ENCODE assay signal across 22 cellular contexts in genomic region chr17:41544935-41545334, GRCh38. TPM values are rescaled to one million over a fixed set of nuclear protein-coding genes. Genes with fewer than 3 reads are reported as not detected.
DNase-seq lines count a peak whose midpoint lies in the region; ATAC-seq, FAIRE-seq and TF ChIP-seq lines count a peak whose summit lies in the region.
"Had no signal": no experiment of that assay in that cellular context is flagged by ENCODE, and none has a peak within 500 bp of the region (broad histone marks: within the 10 kb centered on the region; RNA-seq: fewer than 3 reads in every experiment).

No MANE protein-coding gene starts in this region.

- no peak overlapping the region for H3K4ac ChIP-seq in H1 (replicated peaks; ENCODE audit: insufficient read length, low read depth, low read length)

- H4K5ac ChIP-seq in H1 (ENCODE audit: insufficient read length, low read depth, low read length) = peak overlapping the region; percentile 0

- no peak for TF ChIP-seq EP300 in H1 (IDR thresholded peaks at IDR 0.05; ENCODE audit: borderline replicate concordance in 1 of 2, low read depth in 2 of 2, low read length in 2 of 2)

- intact Hi-C loops in Panc1 (cut with micrococcal nuclease; ENCODE audit: unreplicated experiment) (loop anchor here (5.0 kb wide), 2 partner anchors 638 to 688 kb away; no protein-coding TSS in a partner anchor), Right ventricle myocardium superior (cut with DNase I) (loop anchor here (10.0 kb wide), 2 partner anchors 640 to 740 kb away; no protein-coding TSS in a partner anchor)

- H2BK5ac ChIP-seq in H1 (ENCODE audit: low read depth, low read length) = no peak overlapping the region

- H3K23me2 ChIP-seq in H1 (ENCODE audit: low read depth, low read length) = no peaks in the 10 kb centered on the region

- H2BK12ac ChIP-seq in H1 (ENCODE audit: low read depth, low read length) = 0 out of 2 replicates have a peak overlapping the region, but pooled peaks have one; percentile 75

- in situ Hi-C loops in Panc1 (cut with HindIII; ENCODE audit: low pct_unique_long_range_greater_than_20kb, low sequenced_read_pairs) = loop anchor here (25.0 kb wide), 1 partner anchor 92 kb away; no protein-coding TSS in a partner anchor

- TF ChIP-seq POLR2A in H1 (IDR thresholded peaks at IDR 0.05; ENCODE audit: control extremely low read depth in 1 of 2, low read depth in 2 of 2, low read length in 2 of 2) = no peak

- H2AK5ac ChIP-seq in H1 (ENCODE audit: low read depth, low read length) = no peak overlapping the region; the same call in 1 of the 2 replicates

- H2BK20ac ChIP-seq in H1 (ENCODE audit: low read length) = peak overlapping the region; percentile 80; the same call in 1 of the 2 replicates

- no peak overlapping the region for H3K14ac ChIP-seq in H1 (ENCODE audit: insufficient read length)

- 94% methylated on average over 5 of the region's 5 CpGs; no CpG with 5 or more reads in 1 of the 2 experiments for WGBS in H1 (ENCODE audit: extremely low coverage in 1 of 2, insufficient coverage in 1 of 2, insufficient read length in 1 of 2, insufficient replicate concordance in 2 of 2, low coverage in 1 of 2, low lambda C conversion rate in 2 of 2, missing lambda C conversion rate in 1 of 2), 2 experiments
- 90% methylated on average over 5 of the region's 5 CpGs for WGBS in smooth muscle cell (ENCODE audit: low lambda C conversion rate)

- CTCF ChIA-PET in Panc1 (lab: Charles Lee) = interaction anchor here (0.6 to 1.0 kb wide), 2 partner anchors 104 to 118 kb away, joined by 4 to 13 read pairs; no protein-coding TSS in a partner anchor
- CTCF ChIA-PET in H1 (lab: Charles Lee; ENCODE audit: partially characterized antibody) = interaction anchor here (0.6 to 21.2 kb wide), 15 partner anchors 9 to 684 kb away, joined by 3 to 492 read pairs (median 3); partner anchors contain the start of genes KRT13, KRT19, KRT35 and KRT36

- H3K36me3 ChIP-seq in Panc1 (ENCODE audit: control insufficient read depth, insufficient read depth, low read length) (no peaks in the 10 kb centered on the region), H1 (ENCODE audit: control insufficient read depth in 2 of 4, insufficient read depth in 4 of 4, low read length in 3 of 4) (no peaks in the 10 kb centered on the region), smooth muscle cell (ENCODE audit: low read depth) (no peaks in the 10 kb centered on the region)
- H3K36me3 ChIP-seq: BLaER1, breast epithelium, upper lobe of right lung had no signal

- no peak overlapping the region; the same call in 1 of the 2 replicates for H3K18ac ChIP-seq in H1 (ENCODE audit: extremely low read depth, low read length)

- TF ChIP-seq CTCF in Panc1 (IDR thresholded peaks at IDR 0.05) = no peak
- TF ChIP-seq CTCF in H1 (IDR thresholded peaks at IDR 0.05; ENCODE audit: control extremely low read depth in 1 of 3, insufficient read depth in 1 of 3, low read depth in 1 of 3, low read length in 3 of 3) = no peak
- TF ChIP-seq CTCF in smooth muscle cell (IDR thresholded peaks at IDR 0.05; ENCODE audit: borderline replicate concordance, insufficient read depth, poor library complexity, severe bottlenecking) = no peak

- H3K27ac ChIP-seq in Panc1 (ENCODE audit: low read length) (peak overlapping the region; percentile 67), H1 (ENCODE audit: low read depth, low read length) (no peak overlapping the region), smooth muscle cell (ENCODE audit: low read depth) (peak overlapping the region; percentile 34)
- H3K27ac ChIP-seq: BLaER1, foreskin keratinocyte, upper lobe of right lung had no signal

- H3F3A ChIP-seq in smooth muscle cell (ENCODE audit: low read depth) = peaks cover 26% of the 10 kb centered on the region

- H3K9me3 ChIP-seq in Panc1 (ENCODE audit: control insufficient read depth, insufficient read depth, low read depth, low read length) (peaks cover 4% of the 10 kb centered on the region; the same call in 1 of the 2 replicates), H1 (ENCODE audit: insufficient read depth in 2 of 2, low read depth in 1 of 2, low read length in 1 of 2) (no peaks in the 10 kb centered on the region; a peak in 1 of 4 replicates), smooth muscle cell (replicated peaks; ENCODE audit: low read depth) (no peaks in the 10 kb centered on the region)
- H3K9me3 ChIP-seq: BLaER1, breast epithelium, upper lobe of right lung had no signal

- DNase-seq in Panc1 (ENCODE audit: low read depth, low spot score) (no peak), H1 (ENCODE audit: low read depth in 1 of 2, low spot score in 2 of 2) (no peak), smooth muscle cell (lab: John Stamatoyannopoulos, UW; ENCODE audit: unreplicated experiment) (no peak), NCI-H748 (lab: John Stamatoyannopoulos, UW; ENCODE audit: unreplicated experiment) (no peak), Right ventricle myocardium superior (no peak)
- DNase-seq: activated CD4-positive, alpha-beta T cell treated with anti-CD3 and anti-CD28 coated beads for 4 hours; activated naive CD8-positive, alpha-beta T cell treated with anti-CD3 and anti-CD28 coated beads, Interleukin-2, amount 50 U/mL, for 24 hours; dermis blood vessel endothelial cell; foreskin keratinocyte; natural killer cell; stimulated activated CD4-positive, alpha-beta T cell treated with anti-CD3 and anti-CD28 coated beads, Interleukin-2, amount 100 ng/mL, for 48 hours; T-cell; upper lobe of right lung had no signal

- ATAC-seq in Panc1 (no peak), Right ventricle myocardium superior (ENCODE audit: poor library complexity) (no peak)
- ATAC-seq: activated naive CD8-positive, alpha-beta T cell treated with anti-CD3 and anti-CD28 coated beads, Interleukin-2, amount 50 U/mL, for 24 hours; activated T-helper 17 cell treated with anti-CD3 and anti-CD28 coated beads, Interleukin-2, amount 50 U/mL, for 72 hours; foreskin keratinocyte; natural killer cell; Right ventricle myocardium inferior; T-cell had no signal

- 0 out of 2 replicates have a peak overlapping the region, but pooled peaks have one; percentile 88 for H2BK15ac ChIP-seq in H1 (ENCODE audit: low read length)

- POLR2A ChIA-PET in Panc1 (lab: Charles Lee) = interaction anchor here (1.3 kb wide), 1 partner anchor 26 kb away, joined by 3 read pairs; the partner anchor contains the start of gene KRT15
- POLR2A ChIA-PET in H1 (lab: Charles Lee; ENCODE audit: partially characterized antibody) = interaction anchor here (0.6 to 16.2 kb wide), 7 partner anchors 19 to 319 kb away, joined by 3 to 293 read pairs (median 3); partner anchors contain the start of genes EIF1 and KRT19

- H3K27me3 ChIP-seq in Panc1 (ENCODE audit: control insufficient read depth, insufficient read depth, low read length) (no peaks in the 10 kb centered on the region), H1 (replicated peaks in 1 of 4; ENCODE audit: control insufficient read depth in 3 of 4, extremely low read depth in 1 of 4, insufficient read depth in 3 of 4, low read length in 3 of 4) (no peaks in the 10 kb centered on the region; a peak in 1 of 7 replicates), smooth muscle cell (ENCODE audit: low read depth) (no peaks in the 10 kb centered on the region)
- H3K27me3 ChIP-seq: BLaER1, breast epithelium, foreskin keratinocyte, upper lobe of right lung had no signal

- H2AFZ ChIP-seq in H1 (ENCODE audit: low read length) (0 out of 2 replicates have a peak overlapping the region, but pooled peaks have one; percentile 81), smooth muscle cell (ENCODE audit: low read depth) (no peak overlapping the region)

- H3K9ac ChIP-seq in H1 (replicated peaks in 1 of 4; ENCODE audit: extremely low read depth in 1 of 4, low read depth in 3 of 4, low read length in 3 of 4) (0 out of 7 replicates have a peak overlapping the region, but pooled peaks of 1 of the 4 experiments have one; percentile 3), smooth muscle cell (ENCODE audit: low read depth) (no peak overlapping the region)
- H3K9ac ChIP-seq: BLaER1 had no signal

- peaks cover 56% of the 10 kb centered on the region for H3K4me1 ChIP-seq in Panc1 (ENCODE audit: control insufficient read depth, insufficient read depth, low read length)
- peaks cover 8 to 28% (median 16%) of the 10 kb centered on the region in 4 experiments for H3K4me1 ChIP-seq in H1 (replicated peaks in 1 of 4; ENCODE audit: control insufficient read depth in 3 of 4, insufficient read depth in 4 of 4, low read length in 3 of 4)
- H3K4me1 ChIP-seq in smooth muscle cell (ENCODE audit: low read depth) = peaks cover 20% of the 10 kb centered on the region

- H2BK120ac ChIP-seq in H1 (replicated peaks; ENCODE audit: low read depth, low read length) = no peak overlapping the region

- no peak overlapping the region for H3K4me3 ChIP-seq in Panc1 (ENCODE audit: low read depth in 2 of 2, low read length in 2 of 2)
- H3K4me3 ChIP-seq in H1 (ENCODE audit: extremely low read depth in 1 of 4, insufficient read depth in 2 of 4, low read depth in 3 of 4, low read length in 4 of 4) = no peak overlapping the region
- H3K4me3 ChIP-seq in smooth muscle cell = no peak overlapping the region
- H3K4me3 ChIP-seq: BLaER1, breast epithelium, upper lobe of right lung had no signal

- H3K79me2 ChIP-seq in H1 (ENCODE audit: control insufficient read depth in 1 of 2, insufficient read depth in 2 of 2, low read length in 2 of 2) (no peaks in the 10 kb centered on the region), smooth muscle cell (ENCODE audit: low read depth) (no peaks in the 10 kb centered on the region)

- H3K4me2 ChIP-seq in H1 (ENCODE audit: insufficient read depth in 1 of 2, low read depth in 2 of 2, low read length in 2 of 2) (peak overlapping the region in 1 of 2 experiments; percentile 21; a peak in 1 of 4 replicates), smooth muscle cell (peak overlapping the region; percentile 59)
- H3K4me2 ChIP-seq: BLaER1 had no signal

- no TSS peak for BruUV-seq in Panc1 (replicated peaks; lab: Mats Ljungman, UMichigan)

- no peak for FAIRE-seq in H1 (lab: Jason Lieb, UNC)

- peak overlapping the region; percentile 51; the same call in 1 of the 2 replicates for H4K8ac ChIP-seq in H1 (ENCODE audit: extremely low read depth, insufficient read depth, low read length)

- H3K56ac ChIP-seq in H1 (replicated peaks; ENCODE audit: insufficient read length, low read depth, low read length) = no peak overlapping the region

- H4K20me1 ChIP-seq in H1 (replicated peaks in 1 of 2; ENCODE audit: control insufficient read depth in 1 of 2, insufficient read depth in 2 of 2, low read length in 2 of 2) (no peaks in the 10 kb centered on the region), smooth muscle cell (ENCODE audit: low read depth) (no peaks in the 10 kb centered on the region)
- H4K20me1 ChIP-seq: BLaER1 had no signal

- H4K91ac ChIP-seq in H1 (replicated peaks; ENCODE audit: insufficient read length, low read length) = no peak overlapping the region

- H3K23ac ChIP-seq in H1 (ENCODE audit: insufficient read length) = no peak overlapping the region

- no peak for TF ChIP-seq RAD21 in H1 (IDR thresholded peaks at IDR 0.05 in 1 of 2, conservative IDR thresholded peaks at IDR 0.05 in 1 of 2; ENCODE audit: low read depth in 2 of 2, low read length in 2 of 2)

- H3K79me1 ChIP-seq in H1 (ENCODE audit: low read depth, low read length) = no peaks in the 10 kb centered on the region

RNA-seq across cellular contexts. Expression of gene KRT19, which starts 16.8 kb away (rescaled TPM):
- total RNA-seq in Panc1 (2021; ENCODE audit: unreplicated experiment) = 2,383 TPM
- 2,812 TPM for polyA plus RNA-seq in Panc1 (2012; ENCODE audit: insufficient read length)
- 122 and 137 TPM in 2 replicates for total RNA-seq in H1 (2021; fragmentation: NEBNext Ultra II Directional; extraction: Animal tissue kit (Norgen Biotek cat#: 25700))
- polyA plus RNA-seq in H1 (2011; rRNA removed) = 120 and 192 TPM in 2 replicates
- polyA plus RNA-seq in H1 (2011; cell fraction: cytosol; rRNA removed) = 174 TPM
- 160 TPM for polyA plus RNA-seq in H1 (2011; cell fraction: nucleus; rRNA removed)
- polyA plus RNA-seq in H1 (2012, experiment 1 of 2) = 117 to 161 TPM (median 152 TPM) in 4 replicates
- polyA plus RNA-seq in H1 (2012, experiment 2 of 2) = 165 TPM
- polyA plus RNA-seq in H1 (2013, experiment 1 of 2) = 70.3 TPM
- 64.2 TPM for polyA plus RNA-seq in H1 (2013, experiment 2 of 2)
- polyA minus RNA-seq in H1 (2011; rRNA and poly(A)+ RNA removed) = 68.0 and 81.3 TPM in 2 replicates
- polyA minus RNA-seq in H1 (2011; cell fraction: cytosol; rRNA and poly(A)+ RNA removed) = 95.6 TPM
- polyA minus RNA-seq in H1 (2011; cell fraction: nucleus; rRNA and poly(A)+ RNA removed) = 73.2 TPM
- total RNA-seq in smooth muscle cell = 539 and 722 TPM in 2 replicates
- 454 and 1,762 TPM in 2 replicates for polyA plus RNA-seq in smooth muscle cell
- total RNA-seq in Right ventricle myocardium superior = 0.46 TPM
- total RNA-seq: activated T-helper 17 cell treated with anti-CD3 and anti-CD28 coated beads, Interleukin-2, amount 50 U/mL, for 72 hours; natural killer cell; skeletal muscle tissue had no signal

RNA-seq across cellular contexts. Expression of gene KRT15, which starts 26.2 kb away (rescaled TPM):
- total RNA-seq in Panc1 (2021; ENCODE audit: unreplicated experiment) = 70.4 TPM
- polyA plus RNA-seq in Panc1 (2012; ENCODE audit: insufficient read length) = 88.0 TPM
- total RNA-seq in H1 (2021; fragmentation: NEBNext Ultra II Directional; extraction: Animal tissue kit (Norgen Biotek cat#: 25700)) = 0.13 and 0.21 TPM in 2 replicates
- 0.09 and 0.11 TPM in 2 replicates for polyA plus RNA-seq in H1 (2011; rRNA removed)
- 0.16 TPM for polyA plus RNA-seq in H1 (2011; cell fraction: cytosol; rRNA removed)
- polyA plus RNA-seq in H1 (2011; cell fraction: nucleus; rRNA removed) = 0.47 TPM
- 0.17 to 0.40 TPM (median 0.23 TPM) in 4 replicates for polyA plus RNA-seq in H1 (2012, experiment 1 of 2)
- not detected for polyA plus RNA-seq in H1 (2012, experiment 2 of 2)
- polyA plus RNA-seq in H1 (2013, experiment 1 of 2) = 0.04 TPM
- 0.42 TPM for polyA plus RNA-seq in H1 (2013, experiment 2 of 2)
- 0.20 and 0.25 TPM in 2 replicates for polyA minus RNA-seq in H1 (2011; rRNA and poly(A)+ RNA removed)
- not detected for polyA minus RNA-seq in H1 (2011; cell fraction: cytosol; rRNA and poly(A)+ RNA removed)
- polyA minus RNA-seq in H1 (2011; cell fraction: nucleus; rRNA and poly(A)+ RNA removed) = 0.80 TPM
- total RNA-seq in smooth muscle cell = 0.49 and 1.7 TPM in 2 replicates
- 0.93 and 1.3 TPM in 2 replicates for polyA plus RNA-seq in smooth muscle cell
- total RNA-seq in Right ventricle myocardium superior = not detected
- total RNA-seq: activated T-helper 17 cell treated with anti-CD3 and anti-CD28 coated beads, Interleukin-2, amount 50 U/mL, for 72 hours; natural killer cell; Right ventricle myocardium inferior; skeletal muscle tissue had no signal

RNA-seq across cellular contexts. Expression of gene KRT9, which starts 26.9 kb away (rescaled TPM):
- not detected for total RNA-seq in Panc1 (2021; ENCODE audit: unreplicated experiment)
- not detected for polyA plus RNA-seq in Panc1 (2012; ENCODE audit: insufficient read length)
- total RNA-seq in H1 (2021; fragmentation: NEBNext Ultra II Directional; extraction: Animal tissue kit (Norgen Biotek cat#: 25700)) = not detected in 2 replicates
- not detected in 2 replicates for polyA plus RNA-seq in H1 (2011; rRNA removed)
- not detected for polyA plus RNA-seq in H1 (2011; cell fraction: cytosol; rRNA removed)
- polyA plus RNA-seq in H1 (2011; cell fraction: nucleus; rRNA removed) = not detected
- not detected in 4 replicates for polyA plus RNA-seq in H1 (2012, experiment 1 of 2)
- not detected for polyA plus RNA-seq in H1 (2012, experiment 2 of 2)
- polyA plus RNA-seq in H1 (2013, experiment 1 of 2) = not detected
- not detected for polyA plus RNA-seq in H1 (2013, experiment 2 of 2)
- polyA minus RNA-seq in H1 (2011; rRNA and poly(A)+ RNA removed) = not detected in 2 replicates
- not detected for polyA minus RNA-seq in H1 (2011; cell fraction: cytosol; rRNA and poly(A)+ RNA removed)
- not detected for polyA minus RNA-seq in H1 (2011; cell fraction: nucleus; rRNA and poly(A)+ RNA removed)
- 0.22 and 1.3 TPM in 2 replicates for total RNA-seq in smooth muscle cell
- not detected in 2 replicates for polyA plus RNA-seq in smooth muscle cell
- not detected for total RNA-seq in Right ventricle myocardium superior
- total RNA-seq: activated T-helper 17 cell treated with anti-CD3 and anti-CD28 coated beads, Interleukin-2, amount 50 U/mL, for 72 hours; dermis blood vessel endothelial cell; epithelial cell of proximal tubule; HT-29; kidney epithelial cell; natural killer cell; NCI-H460; Right ventricle myocardium inferior; skeletal muscle tissue; T-cell; upper lobe of right lung had no signal

RNA-seq across cellular contexts. Expression of gene KRT13, which starts 39.5 kb away (rescaled TPM):
- total RNA-seq in Panc1 (2021; ENCODE audit: unreplicated experiment) (0.36 TPM), smooth muscle cell (3.7 and 5.2 TPM in 2 replicates), Right ventricle myocardium superior (not detected)
- polyA plus RNA-seq in Panc1 (2012; ENCODE audit: insufficient read length) = 3.3 TPM
- total RNA-seq in H1 (2021; fragmentation: NEBNext Ultra II Directional; extraction: Animal tissue kit (Norgen Biotek cat#: 25700)) = not detected in 2 replicates
- polyA plus RNA-seq in H1 (2011; rRNA removed) (0.09 and 0.17 TPM in 2 replicates), smooth muscle cell (1.7 and 3.8 TPM in 2 replicates)
- polyA plus RNA-seq in H1 (2011; cell fraction: cytosol; rRNA removed) = not detected
- not detected for polyA plus RNA-seq in H1 (2011; cell fraction: nucleus; rRNA removed)
- polyA plus RNA-seq in H1 (2012, experiment 1 of 2) = not detected in 4 replicates
- not detected for polyA plus RNA-seq in H1 (2012, experiment 2 of 2)
- not detected for polyA plus RNA-seq in H1 (2013, experiment 1 of 2)
- not detected for polyA plus RNA-seq in H1 (2013, experiment 2 of 2)
- not detected in 2 replicates for polyA minus RNA-seq in H1 (2011; rRNA and poly(A)+ RNA removed)
- not detected for polyA minus RNA-seq in H1 (2011; cell fraction: cytosol; rRNA and poly(A)+ RNA removed)
- polyA minus RNA-seq in H1 (2011; cell fraction: nucleus; rRNA and poly(A)+ RNA removed) = not detected
- total RNA-seq: activated T-helper 17 cell treated with anti-CD3 and anti-CD28 coated beads, Interleukin-2, amount 50 U/mL, for 72 hours; dermis blood vessel endothelial cell; kidney epithelial cell; natural killer cell; NCI-H460; Right ventricle myocardium inferior; skeletal muscle tissue; T-cell had no signal

RNA-seq across cellular contexts. Expression of gene KRT14, which starts 41.8 kb away (rescaled TPM):
- total RNA-seq in Panc1 (2021; ENCODE audit: unreplicated experiment) (not detected), smooth muscle cell (235 and 348 TPM in 2 replicates), Right ventricle myocardium superior (not detected)
- polyA plus RNA-seq in Panc1 (2012; ENCODE audit: insufficient read length) = 0.78 TPM
- total RNA-seq in H1 (2021; fragmentation: NEBNext Ultra II Directional; extraction: Animal tissue kit (Norgen Biotek cat#: 25700)) = not detected in 2 replicates
- polyA plus RNA-seq in H1 (2011; rRNA removed) (0.13 and 0.35 TPM in 2 replicates), smooth muscle cell (193 and 492 TPM in 2 replicates)
- not detected for polyA plus RNA-seq in H1 (2011; cell fraction: cytosol; rRNA removed)
- polyA plus RNA-seq in H1 (2011; cell fraction: nucleus; rRNA removed) = not detected
- not detected in 4 replicates for polyA plus RNA-seq in H1 (2012, experiment 1 of 2)
- polyA plus RNA-seq in H1 (2012, experiment 2 of 2) = not detected
- polyA plus RNA-seq in H1 (2013, experiment 1 of 2) = not detected
- not detected for polyA plus RNA-seq in H1 (2013, experiment 2 of 2)
- 0.16 and 0.61 TPM in 2 replicates for polyA minus RNA-seq in H1 (2011; rRNA and poly(A)+ RNA removed)
- not detected for polyA minus RNA-seq in H1 (2011; cell fraction: cytosol; rRNA and poly(A)+ RNA removed)
- not detected for polyA minus RNA-seq in H1 (2011; cell fraction: nucleus; rRNA and poly(A)+ RNA removed)
- total RNA-seq: activated T-helper 17 cell treated with anti-CD3 and anti-CD28 coated beads, Interleukin-2, amount 50 U/mL, for 72 hours; epithelial cell of proximal tubule; HT-29; kidney epithelial cell; natural killer cell; NCI-H460; Right ventricle myocardium inferior; T-cell; upper lobe of right lung had no signal

Comparison
In these comparisons a context has a peak if more than half of its experiments do, and no peak if none do; other contexts are left out.
1. RNA of gene KRT19, which starts 16.8 kb away (total RNA-seq): 2,383 TPM in Panc1 (single experiment), 539 to 722 TPM in smooth muscle cell and 122 to 137 TPM in H1; 0.46 TPM in Right ventricle myocardium superior (single experiment); every median in the first group is over 10 times any median in the second.
2. RNA of gene KRT15, which starts 26.2 kb away (total RNA-seq): 70.4 TPM in Panc1 (single experiment); 0.49 to 1.7 TPM in smooth muscle cell, 0.13 to 0.21 TPM in H1 and not detected in Right ventricle myocardium superior (single experiment); every median in the first group is over 10 times any median in the second.